In the genomic region with DNA sequence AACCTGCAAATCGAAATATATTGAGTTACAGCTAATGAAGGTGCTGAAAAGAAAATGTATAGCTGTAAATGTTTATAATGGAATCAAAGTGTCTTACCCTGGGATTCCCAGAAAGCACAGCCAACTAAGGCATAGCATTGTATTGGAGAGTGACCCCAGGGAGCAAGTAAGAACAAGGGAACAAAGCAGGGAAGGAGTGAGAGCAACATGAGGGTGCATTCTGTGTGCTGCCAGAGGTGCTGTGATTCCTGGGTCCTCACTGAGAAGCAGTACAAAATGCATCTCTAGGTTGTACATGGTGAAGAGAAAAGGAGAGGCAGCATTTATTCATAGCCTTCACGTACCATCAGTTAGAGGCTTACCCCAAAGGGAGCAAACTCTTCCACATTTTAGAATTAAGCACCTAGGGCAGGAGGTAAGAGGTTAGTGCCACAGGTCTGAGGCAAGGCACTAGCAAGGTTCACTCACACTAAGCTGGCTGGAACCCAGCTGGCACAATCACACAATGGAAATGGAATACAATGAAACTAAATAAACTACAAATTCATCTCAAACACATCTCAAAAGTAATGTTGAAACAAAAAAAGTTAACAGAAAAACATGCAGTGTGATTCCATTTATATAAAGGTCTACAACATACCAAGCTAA, we compare ENCODE assay signal across 32 cellular contexts.
"Had no signal": no experiment of that assay in that cellular context is flagged by ENCODE, and none has a peak within 500 bp of the region (broad histone marks: within the 10 kb centered on the region; RNA-seq: fewer than 3 reads in every experiment).

No MANE protein-coding gene starts in this region.

- H3K27me3 ChIP-seq: ascending aorta, breast epithelium, heart left ventricle had no signal

- H3K27ac Mint-ChIP-seq: activated CD4-positive, alpha-beta memory T cell treated with anti-CD3 and anti-CD28 coated beads for 36 hours; activated CD4-positive, alpha-beta T cell treated with anti-CD3 and anti-CD28 coated beads for 36 hours; activated CD4-positive, alpha-beta T cell treated with anti-CD3 and anti-CD28 coated beads, Interleukin-2, amount 10 ng/mL, durations not matched to agents 24 days and 14 days; activated CD8-positive, alpha-beta memory T cell treated with anti-CD3 and anti-CD28 coated beads, Interleukin-2, amount 10 ng/mL, durations not matched to agents 7 days and 5 days; activated CD8-positive, alpha-beta T cell treated with anti-CD3 and anti-CD28 coated beads, Interleukin-2, amount 10 ng/mL, durations not matched to agents 7 days and 5 days; activated naive CD4-positive, alpha-beta T cell treated with anti-CD3 and anti-CD28 coated beads, Interleukin-2, amount 10 ng/mL, durations not matched to agents 7 days and 5 days; activated naive CD4-positive, alpha-beta T cell treated with anti-CD3 and anti-CD28 coated beads, Interleukin-2, amount 50 U/mL, for 72 hours; activated naive CD8-positive, alpha-beta T cell treated with anti-CD3 and anti-CD28 coated beads, Interleukin-2, amount 10 ng/mL, durations not matched to agents 7 days and 5 days; brain; dendritic cell treated with granulocyte-macrophage colony-stimulating factor and Interleukin-4, amounts not matched to agents 40 ng/mL and 50 ng/mL, for 4 days; effector memory CD8-positive, alpha-beta T cell; T-helper 17 cell; T-helper 2 cell treated with Interferon-gamma antibody and Interleukin-4, amounts not matched to agents 5 μg/mL and 100 μg/mL, for 36 hours had no signal

- H3K36me3 Mint-ChIP-seq: activated CD4-positive, alpha-beta memory T cell treated with anti-CD3 and anti-CD28 coated beads for 36 hours; activated CD8-positive, alpha-beta memory T cell treated with anti-CD3 and anti-CD28 coated beads, Interleukin-2, amount 10 ng/mL, durations not matched to agents 7 days and 5 days; activated naive CD4-positive, alpha-beta T cell treated with anti-CD3 and anti-CD28 coated beads, Interleukin-2, amount 10 ng/mL, durations not matched to agents 7 days and 5 days; activated naive CD4-positive, alpha-beta T cell treated with anti-CD3 and anti-CD28 coated beads, Interleukin-2, amount 50 U/mL, for 72 hours; activated naive CD8-positive, alpha-beta T cell treated with anti-CD3 and anti-CD28 coated beads, Interleukin-2, amount 10 ng/mL, durations not matched to agents 7 days and 5 days; brain had no signal

- H3K4me1 Mint-ChIP-seq: activated CD4-positive, alpha-beta T cell treated with anti-CD3 and anti-CD28 coated beads for 36 hours; activated CD4-positive, alpha-beta T cell treated with anti-CD3 and anti-CD28 coated beads, Interleukin-2, amount 10 ng/mL, durations not matched to agents 24 days and 14 days; activated CD8-positive, alpha-beta memory T cell treated with anti-CD3 and anti-CD28 coated beads, Interleukin-2, amount 10 ng/mL, durations not matched to agents 7 days and 5 days; activated naive CD4-positive, alpha-beta T cell treated with anti-CD3 and anti-CD28 coated beads, Interleukin-2, amount 10 ng/mL, durations not matched to agents 7 days and 5 days; activated naive CD8-positive, alpha-beta T cell treated with anti-CD3 and anti-CD28 coated beads, Interleukin-2, amount 10 ng/mL, durations not matched to agents 7 days and 5 days; central memory CD8-positive, alpha-beta T cell; T-helper 17 cell had no signal

- H3K9me3 ChIP-seq: ascending aorta, breast epithelium, gastrocnemius medialis had no signal

- H3K4me3 Mint-ChIP-seq: activated CD4-positive, alpha-beta memory T cell treated with anti-CD3 and anti-CD28 coated beads for 36 hours; activated CD4-positive, alpha-beta T cell treated with anti-CD3 and anti-CD28 coated beads for 36 hours; activated CD4-positive, alpha-beta T cell treated with anti-CD3 and anti-CD28 coated beads, Interleukin-2, amount 10 ng/mL, durations not matched to agents 24 days and 14 days; activated CD8-positive, alpha-beta memory T cell treated with anti-CD3 and anti-CD28 coated beads, Interleukin-2, amount 10 ng/mL, durations not matched to agents 7 days and 5 days; activated CD8-positive, alpha-beta T cell treated with anti-CD3 and anti-CD28 coated beads, Interleukin-2, amount 10 ng/mL, durations not matched to agents 7 days and 5 days; activated naive CD4-positive, alpha-beta T cell treated with anti-CD3 and anti-CD28 coated beads, Interleukin-2, amount 10 ng/mL, durations not matched to agents 7 days and 5 days; activated naive CD8-positive, alpha-beta T cell treated with anti-CD3 and anti-CD28 coated beads, Interleukin-2, amount 10 ng/mL, durations not matched to agents 7 days and 5 days; brain; central memory CD8-positive, alpha-beta T cell; dendritic cell treated with granulocyte-macrophage colony-stimulating factor and Interleukin-4, amounts not matched to agents 40 ng/mL and 50 ng/mL, for 4 days; effector memory CD8-positive, alpha-beta T cell; T-helper 17 cell; T-helper 2 cell treated with Interferon-gamma antibody and Interleukin-4, amounts not matched to agents 5 μg/mL and 100 μg/mL, for 36 hours had no signal

- H3K36me3 ChIP-seq: ascending aorta, breast epithelium, esophagus muscularis mucosa, gastrocnemius medialis, heart left ventricle, WERI-Rb-1 had no signal

- DNase-seq: activated CD4-positive, alpha-beta memory T cell treated with anti-CD3 and anti-CD28 coated beads for 36 hours; activated CD4-positive, alpha-beta T cell treated with anti-CD3 and anti-CD28 coated beads for 36 hours; activated CD4-positive, alpha-beta T cell treated with anti-CD3 and anti-CD28 coated beads, Interleukin-2, amount 10 ng/mL, durations not matched to agents 24 days and 14 days; activated CD4-positive, CD25-positive, alpha-beta regulatory T cell; activated CD4-positive, CD25-positive, alpha-beta regulatory T cell treated with anti-CD3 and anti-CD28 coated beads, Interleukin-2, amount 50 U/mL, for 72 hours; activated CD8-positive, alpha-beta memory T cell treated with anti-CD3 and anti-CD28 coated beads, Interleukin-2, amount 10 ng/mL, durations not matched to agents 7 days and 5 days; activated CD8-positive, alpha-beta memory T cell treated with anti-CD3 and anti-CD28 coated beads, Interleukin-2, amount 50 U/mL, for 4 hours; activated CD8-positive, alpha-beta T cell treated with anti-CD3 and anti-CD28 coated beads, Interleukin-2, amount 10 ng/mL, durations not matched to agents 7 days and 5 days; activated gamma-delta T cell; activated naive CD4-positive, alpha-beta T cell; activated naive CD4-positive, alpha-beta T cell treated with anti-CD3 and anti-CD28 coated beads, Interleukin-2, amount 10 ng/mL, durations not matched to agents 7 days and 5 days; activated naive CD8-positive, alpha-beta T cell treated with anti-CD3 and anti-CD28 coated beads, Interleukin-2, amount 10 ng/mL, durations not matched to agents 7 days and 5 days; activated T-cell treated with anti-CD3 and anti-CD28 coated beads, Interleukin-2, amount 50 U/mL, for 1 hour; activated T-cell treated with anti-CD3 and anti-CD28 coated beads, Interleukin-2, amount 50 U/mL, for 48 hours; effector CD4-positive, alpha-beta T cell; effector memory CD8-positive, alpha-beta T cell; foreskin keratinocyte; gastrocnemius medialis; glutamatergic neuron; heart left ventricle; T-helper 17 cell; T1000; WERI-Rb-1 had no signal

- H3K4me1 ChIP-seq: ascending aorta, breast epithelium, esophagus muscularis mucosa, foreskin keratinocyte, gastrocnemius medialis, heart left ventricle had no signal

- H3K27ac ChIP-seq: ascending aorta, breast epithelium, coronary artery, esophagus muscularis mucosa, foreskin keratinocyte, gastrocnemius medialis, heart left ventricle, WERI-Rb-1 had no signal

- ATAC-seq: activated CD4-positive, alpha-beta T cell treated with anti-CD3 and anti-CD28 coated beads for 36 hours; activated CD8-positive, alpha-beta memory T cell treated with anti-CD3 and anti-CD28 coated beads, Interleukin-2, amount 10 ng/mL, durations not matched to agents 7 days and 5 days; activated CD8-positive, alpha-beta T cell treated with anti-CD3 and anti-CD28 coated beads, Interleukin-2, amount 10 ng/mL, durations not matched to agents 7 days and 5 days; activated naive CD4-positive, alpha-beta T cell treated with anti-CD3 and anti-CD28 coated beads, Interleukin-2, amount 50 U/mL, for 72 hours; effector memory CD8-positive, alpha-beta T cell; foreskin keratinocyte; gastrocnemius medialis; heart left ventricle; T-helper 17 cell had no signal

- H3K9me3 Mint-ChIP-seq: activated CD4-positive, alpha-beta memory T cell treated with anti-CD3 and anti-CD28 coated beads for 36 hours; activated CD4-positive, alpha-beta T cell treated with anti-CD3 and anti-CD28 coated beads, Interleukin-2, amount 10 ng/mL, durations not matched to agents 24 days and 14 days; activated naive CD4-positive, alpha-beta T cell treated with anti-CD3 and anti-CD28 coated beads, Interleukin-2, amount 10 ng/mL, durations not matched to agents 7 days and 5 days; activated naive CD4-positive, alpha-beta T cell treated with anti-CD3 and anti-CD28 coated beads, Interleukin-2, amount 50 U/mL, for 72 hours; activated naive CD8-positive, alpha-beta T cell treated with anti-CD3 and anti-CD28 coated beads, Interleukin-2, amount 10 ng/mL, durations not matched to agents 7 days and 5 days; central memory CD8-positive, alpha-beta T cell; dendritic cell treated with granulocyte-macrophage colony-stimulating factor and Interleukin-4, amounts not matched to agents 40 ng/mL and 50 ng/mL, for 4 days; T-helper 2 cell treated with Interferon-gamma antibody and Interleukin-4, amounts not matched to agents 5 μg/mL and 100 μg/mL, for 36 hours had no signal

- H3K4me3 ChIP-seq: ascending aorta, breast epithelium, coronary artery, esophagus muscularis mucosa, gastrocnemius medialis, heart left ventricle had no signal
